ENCODE assay signal across 23 cellular contexts in the genomic region with DNA sequence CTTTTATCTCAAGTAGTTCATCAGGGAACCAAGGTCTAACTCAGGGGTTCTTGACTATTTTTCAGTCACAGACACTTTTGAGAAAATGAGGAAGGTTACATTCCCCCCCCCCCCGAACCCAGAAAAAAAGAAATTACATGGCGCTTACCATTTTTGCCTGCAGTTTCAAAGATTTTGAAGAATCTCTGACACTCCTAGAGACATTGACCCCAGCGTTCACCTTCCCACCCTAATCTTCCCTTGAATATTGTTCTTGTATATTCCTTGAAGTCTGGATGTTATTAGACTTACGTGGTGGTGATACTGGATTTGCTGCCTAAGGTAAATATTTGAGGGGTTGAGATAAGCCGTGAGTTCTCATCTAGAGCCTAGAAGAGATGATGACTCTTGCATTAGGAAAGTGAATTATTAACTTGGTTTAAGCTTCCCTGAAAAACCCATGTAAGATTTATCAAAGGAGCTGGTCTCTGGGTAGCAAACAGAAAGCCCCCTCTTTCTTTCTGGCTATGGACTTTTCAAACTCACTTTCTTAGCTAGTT.
"Had no signal": no experiment of that assay in that cellular context is flagged by ENCODE, and none has a peak within 500 bp of the region (broad histone marks: within the 10 kb centered on the region; RNA-seq: fewer than 3 reads in every experiment).

No MANE protein-coding gene starts in this region.

- ATAC-seq: gastrocnemius medialis; left colon; left ventricle myocardium superior; lower lobe of right lung; natural killer cell; stimulated activated naive CD8-positive, alpha-beta T cell treated with anti-CD3 and anti-CD28 coated beads, Interleukin-15, amount 100 ng/mL, for 72 hours had no signal

- H3K27me3 ChIP-seq: colonic mucosa, gastrocnemius medialis, ovary, right lobe of liver had no signal

- H3K9me3 ChIP-seq: colonic mucosa, gastrocnemius medialis, lower lobe of right lung, ovary, right lobe of liver, suprapubic skin, transverse colon had no signal

- H3K27ac ChIP-seq: colonic mucosa, lower lobe of right lung, ovary, right lobe of liver, suprapubic skin, transverse colon had no signal

- H3K4me2 ChIP-seq: smooth muscle cell had no signal

- H3K4me3 ChIP-seq: colonic mucosa, gastrocnemius medialis, lower lobe of right lung, ovary, right lobe of liver, smooth muscle cell, suprapubic skin, transverse colon had no signal

- H3K36me3 ChIP-seq: colonic mucosa, gastrocnemius medialis, lower lobe of right lung, ovary, right lobe of liver, suprapubic skin, transverse colon had no signal

- H3K4me1 ChIP-seq: colonic mucosa, gastrocnemius medialis, lower lobe of right lung, right lobe of liver, suprapubic skin, transverse colon had no signal

- FAIRE-seq: endometrium had no signal

- DNase-seq: colonic mucosa; effector CD8-positive, alpha-beta T cell; erythroblast; gastrocnemius medialis; head of caudate nucleus; kidney glomerular epithelial cell; left colon; left ventricle myocardium superior; lower lobe of right lung; natural killer cell; occipital lobe; ovary; right lobe of liver; stimulated activated CD4-positive, alpha-beta T cell treated with anti-CD3 and anti-CD28 coated beads, Interleukin-12 subunit alpha, Interleukin-12 subunit beta, amount 100 ng/mL, for 4 hours; stimulated activated CD4-positive, alpha-beta T cell treated with anti-CD3 and anti-CD28 coated beads, Interleukin-1b, Interleukin-23, amount 100 ng/mL, for 48 hours; stimulated activated CD4-positive, alpha-beta T cell treated with anti-CD3 and anti-CD28 coated beads, Interleukin-4, amount 100 ng/mL, for 1 hour; stimulated activated CD8-positive, alpha-beta memory T cell treated with anti-CD3 and anti-CD28 coated beads, Interleukin-4, amount 100 ng/mL, for 48 hours; stimulated activated naive CD4-positive, alpha-beta T cell; stimulated activated naive CD8-positive, alpha-beta T cell treated with anti-CD3 and anti-CD28 coated beads, Interleukin-15, amount 100 ng/mL, for 72 hours; transverse colon had no signal
